ENCODE assay signal across 29 cellular contexts in genomic region chr5:57753446-57753845, GRCh38.
"Had no signal": no experiment of that assay in that cellular context is flagged by ENCODE, and none has a peak within 500 bp of the region (broad histone marks: within the 10 kb centered on the region; RNA-seq: fewer than 3 reads in every experiment).

No MANE protein-coding gene starts in this region.

- H3K9me3 Mint-ChIP-seq: activated B cell treated with CpG ODN at 0.5 μM for 24 hours; activated CD8-positive, alpha-beta T cell treated with anti-CD3 and anti-CD28 coated beads for 36 hours; activated naive CD4-positive, alpha-beta T cell treated with anti-CD3 and anti-CD28 coated beads, Interleukin-2, amount 50 U/mL, for 24 hours; activated naive CD8-positive, alpha-beta T cell treated with anti-CD3 and anti-CD28 coated beads, Interleukin-2, amount 50 U/mL, for 24 hours; activated T-cell treated with anti-CD3 and anti-CD28 coated beads, Interleukin-2, amount 50 U/mL, for 4 hours; activated T-helper 17 cell treated with anti-CD3 and anti-CD28 coated beads, Interleukin-2, amount 50 U/mL, for 72 hours; endodermal cell; T-helper 2 cell treated with Interferon-gamma antibody and Interleukin-4, amounts not matched to agents 5 μg/mL and 100 μg/mL, for 36 hours had no signal

- H3K9me3 ChIP-seq: gastroesophageal sphincter, ovary, psoas muscle, thoracic aorta had no signal

- H3K4me1 Mint-ChIP-seq: activated B cell treated with CpG ODN at 0.5 μM for 24 hours; activated naive CD4-positive, alpha-beta T cell treated with anti-CD3 and anti-CD28 coated beads, Interleukin-2, amount 50 U/mL, for 24 hours; activated naive CD8-positive, alpha-beta T cell treated with anti-CD3 and anti-CD28 coated beads, Interleukin-2, amount 50 U/mL, for 24 hours; activated T-helper 17 cell treated with anti-CD3 and anti-CD28 coated beads, Interleukin-2, amount 50 U/mL, for 72 hours; central memory CD8-positive, alpha-beta T cell; endodermal cell; mesothelial cell of epicardium; naive B cell had no signal

- ATAC-seq: activated CD8-positive, alpha-beta T cell treated with anti-CD3 and anti-CD28 coated beads for 36 hours; activated naive CD8-positive, alpha-beta T cell treated with anti-CD3 and anti-CD28 coated beads, Interleukin-2, amount 50 U/mL, for 24 hours; activated T-cell treated with anti-CD3 and anti-CD28 coated beads, Interleukin-2, amount 50 U/mL, for 4 hours; activated T-helper 17 cell treated with anti-CD3 and anti-CD28 coated beads, Interleukin-2, amount 50 U/mL, for 72 hours; gastroesophageal sphincter; left cardiac atrium; left ventricle myocardium superior; psoas muscle; stimulated activated naive CD8-positive, alpha-beta T cell treated with anti-CD3 and anti-CD28 coated beads, Interleukin-15, Interleukin-2, amounts not matched to agents 100 U/mL and 50 U/mL, for 24 hours had no signal

- H3K27me3 Mint-ChIP-seq: activated B cell treated with CpG ODN at 0.5 μM for 24 hours; central memory CD8-positive, alpha-beta T cell; dendritic cell treated with granulocyte-macrophage colony-stimulating factor and Interleukin-4, amounts not matched to agents 40 ng/mL and 50 ng/mL, for 4 days; naive B cell had no signal

- FAIRE-seq: urothelium cell line had no signal

- H3K27ac Mint-ChIP-seq: activated B cell treated with CpG ODN at 0.5 μM for 24 hours; activated CD8-positive, alpha-beta T cell treated with anti-CD3 and anti-CD28 coated beads for 36 hours; activated naive CD4-positive, alpha-beta T cell treated with anti-CD3 and anti-CD28 coated beads, Interleukin-2, amount 50 U/mL, for 24 hours; activated naive CD8-positive, alpha-beta T cell treated with anti-CD3 and anti-CD28 coated beads, Interleukin-2, amount 50 U/mL, for 24 hours; activated T-helper 17 cell treated with anti-CD3 and anti-CD28 coated beads, Interleukin-2, amount 50 U/mL, for 72 hours; dendritic cell treated with granulocyte-macrophage colony-stimulating factor and Interleukin-4, amounts not matched to agents 40 ng/mL and 50 ng/mL, for 4 days; endodermal cell; mesothelial cell of epicardium; naive B cell; T-helper 2 cell treated with Interferon-gamma antibody and Interleukin-4, amounts not matched to agents 5 μg/mL and 100 μg/mL, for 36 hours had no signal

- DNase-seq: activated B cell treated with CpG ODN at 0.5 μM for 24 hours; activated CD4-positive, alpha-beta T cell treated with anti-CD3 and anti-CD28 coated beads, Interleukin-2, amount 50 U/mL, for 1 hour; activated CD8-positive, alpha-beta T cell treated with anti-CD3 and anti-CD28 coated beads for 36 hours; activated gamma-delta T cell treated with Interleukin-2 at 50 U/mL for 16 hours; activated naive CD8-positive, alpha-beta T cell treated with anti-CD3 and anti-CD28 coated beads, Interleukin-2, amount 50 U/mL, for 24 hours; activated T-cell treated with anti-CD3 and anti-CD28 coated beads, Interleukin-2, amount 50 U/mL, for 4 hours; amygdala; endodermal cell; islet precursor cell; left cardiac atrium; left ventricle myocardium superior; naive B cell; ovary; psoas muscle; stimulated activated CD4-positive, alpha-beta T cell treated with anti-CD3 and anti-CD28 coated beads, Interleukin-15, amount 100 ng/mL, for 24 hours; stimulated activated CD4-positive, alpha-beta T cell treated with anti-CD3 and anti-CD28 coated beads, Interleukin-2, amount 100 ng/mL, for 24 hours; stimulated activated naive CD8-positive, alpha-beta T cell treated with anti-CD3 and anti-CD28 coated beads, Interleukin-15, Interleukin-2, amounts not matched to agents 100 U/mL and 50 U/mL, for 24 hours; trophoblast cell had no signal

- H3K4me3 Mint-ChIP-seq: activated B cell treated with CpG ODN at 0.5 μM for 24 hours; activated CD8-positive, alpha-beta T cell treated with anti-CD3 and anti-CD28 coated beads for 36 hours; activated naive CD4-positive, alpha-beta T cell treated with anti-CD3 and anti-CD28 coated beads, Interleukin-2, amount 50 U/mL, for 24 hours; activated naive CD8-positive, alpha-beta T cell treated with anti-CD3 and anti-CD28 coated beads, Interleukin-2, amount 50 U/mL, for 24 hours; activated T-cell treated with anti-CD3 and anti-CD28 coated beads, Interleukin-2, amount 50 U/mL, for 4 hours; activated T-helper 17 cell treated with anti-CD3 and anti-CD28 coated beads, Interleukin-2, amount 50 U/mL, for 72 hours; central memory CD8-positive, alpha-beta T cell; dendritic cell treated with granulocyte-macrophage colony-stimulating factor and Interleukin-4, amounts not matched to agents 40 ng/mL and 50 ng/mL, for 4 days; endodermal cell; mesothelial cell of epicardium; naive B cell; T-helper 2 cell treated with Interferon-gamma antibody and Interleukin-4, amounts not matched to agents 5 μg/mL and 100 μg/mL, for 36 hours had no signal

- H3K4me3 ChIP-seq: gastroesophageal sphincter, hepatocyte, ovary, psoas muscle, thoracic aorta had no signal

- H3K4me1 ChIP-seq: gastroesophageal sphincter, psoas muscle had no signal

- H3K27ac ChIP-seq: epithelial cell of prostate, gastroesophageal sphincter, hepatocyte, ovary, psoas muscle, thoracic aorta had no signal

- H3K36me3 Mint-ChIP-seq: activated naive CD4-positive, alpha-beta T cell treated with anti-CD3 and anti-CD28 coated beads, Interleukin-2, amount 50 U/mL, for 24 hours; mesothelial cell of epicardium; naive B cell had no signal

- H3K27me3 ChIP-seq: gastroesophageal sphincter, hepatocyte, ovary had no signal

- H3K36me3 ChIP-seq: gastroesophageal sphincter, ovary, thoracic aorta had no signal
